1 cellular context compared by ENCODE assay signal in genomic region chr22:23233084-23233501, GRCh38.
TF ChIP-seq lines count a peak whose summit lies in the region.

No MANE protein-coding gene starts in this region.

TF ChIP-seq in GM23338, 12 proteins besides CTCF, POLR2A, EP300 and RAD21 (continued from another document):
- TF ChIP-seq ZNF462 (CRISPR knock-in tag; IDR thresholded peaks at IDR 0.05) (no peak), POLR2AphosphoS5 (IDR thresholded peaks at IDR 0.05; ENCODE audit: low read depth) (no peak), JUNB (IDR thresholded peaks at IDR 0.05; ENCODE audit: unreplicated experiment) (no peak), ZNF331 (CRISPR knock-in tag; IDR thresholded peaks at IDR 0.05; ENCODE audit: low read depth) (no peak), STAT1 (IDR thresholded peaks at IDR 0.05; ENCODE audit: unreplicated experiment) (no peak), ETS1 (IDR thresholded peaks at IDR 0.05) (no peak), REST (IDR thresholded peaks at IDR 0.05; ENCODE audit: unreplicated experiment) (no peak), EZH2phosphoT487 (IDR thresholded peaks at IDR 0.05; ENCODE audit: unreplicated experiment) (no peak), NANOG (IDR thresholded peaks at IDR 0.05; ENCODE audit: borderline replicate concordance) (no peak), EZH2 (IDR thresholded peaks at IDR 0.05; ENCODE audit: low read depth, unreplicated experiment) (no peak)
TF ChIP-seq in GM23338: peak in this region for 0.
